In the genomic region with DNA sequence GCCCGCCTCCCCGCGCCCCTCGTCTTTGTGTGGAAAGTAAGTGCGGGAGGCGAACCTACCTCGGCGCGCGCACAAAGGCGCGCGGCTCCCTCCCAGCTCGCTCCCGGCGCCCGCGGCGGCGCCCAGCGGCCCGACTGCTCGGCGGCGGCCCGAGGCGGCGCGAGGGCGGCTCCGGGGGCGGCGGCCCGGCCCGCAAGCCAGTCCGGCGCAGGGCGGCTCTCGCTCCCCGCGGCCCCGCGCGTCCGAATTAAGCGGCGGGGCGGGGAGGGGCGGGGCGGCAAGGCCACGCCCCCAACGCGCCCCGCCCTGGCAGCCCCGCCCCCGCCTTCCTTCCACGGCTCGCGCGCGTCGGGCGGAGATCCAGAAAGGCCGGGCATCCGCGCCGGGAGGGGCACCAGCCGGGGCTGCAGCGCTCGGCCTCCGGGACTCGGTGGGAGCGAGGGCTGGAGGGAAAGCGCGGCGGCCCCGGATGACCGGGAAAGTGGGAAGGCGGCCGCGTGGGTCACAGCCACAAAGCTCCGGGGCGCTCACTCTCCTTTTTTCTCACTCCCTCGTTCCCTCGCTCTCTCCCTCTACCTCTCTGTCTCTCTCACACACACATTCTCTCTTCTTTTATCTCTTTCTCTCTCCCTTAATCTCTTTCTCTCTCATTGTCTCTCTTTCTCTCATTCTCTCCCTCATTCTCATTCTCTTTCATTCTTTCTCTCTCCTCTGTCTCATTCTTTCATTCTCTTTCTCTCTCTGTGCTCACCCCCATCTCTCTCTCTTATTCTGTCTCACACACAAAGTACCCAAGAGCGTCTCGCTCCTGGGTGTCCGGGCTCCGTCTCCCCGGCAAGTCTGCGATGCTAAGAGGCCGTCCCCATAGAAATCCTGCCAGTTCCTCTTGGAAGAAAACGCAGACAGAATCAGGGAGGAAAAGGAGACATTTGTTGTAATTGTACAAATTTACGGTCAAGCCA, we compare ENCODE assay signal across 8 cellular contexts.
DNase-seq lines count a peak whose midpoint lies in the region; ATAC-seq and TF ChIP-seq lines count a peak whose summit lies in the region.

No MANE protein-coding gene starts in this region.

- H3K4me3 Mint-ChIP-seq in progenitor cell of endocrine pancreas (ENCODE audit: low read depth), result peak overlapping the region; percentile 76

- no peaks in the 10 kb centered on the region for H3K36me3 ChIP-seq in right atrium auricular region
- no peaks in the 10 kb centered on the region for H3K36me3 ChIP-seq in uterus

- H3K4me3 ChIP-seq in Jurkat, Clone E6-1 (ENCODE audit: low read length), result peak overlapping the region; percentile 55
- peak overlapping the region; percentile 49 to 56 for H3K4me3 ChIP-seq in right atrium auricular region
- peak overlapping the region; percentile 49 to 56 for H3K4me3 ChIP-seq in uterus

- TF ChIP-seq CTCF in right atrium auricular region (IDR thresholded peaks at IDR 0.05), result no peak
- TF ChIP-seq CTCF in progenitor cell of endocrine pancreas (IDR thresholded peaks at IDR 0.05; ENCODE audit: unreplicated experiment), result no peak
- TF ChIP-seq CTCF in uterus (IDR thresholded peaks at IDR 0.05), result no peak

- H3K9me3 ChIP-seq in right atrium auricular region (no peaks in the 10 kb centered on the region), uterus (no peaks in the 10 kb centered on the region)

- intact Hi-C loops in uterus (cut with DNase I; ENCODE audit: low total_unique reads), result no loop called here

- H3K9me3 Mint-ChIP-seq in progenitor cell of endocrine pancreas (ENCODE audit: low read depth), result no peaks in the 10 kb centered on the region

- peaks cover 2% of the 10 kb centered on the region for H3K36me3 Mint-ChIP-seq in progenitor cell of endocrine pancreas (ENCODE audit: insufficient read depth)

- DNase-seq in DMS53 treated with DMSO at 0.1 percent for 48 hours (lab: John Stamatoyannopoulos, UW; ENCODE audit: unreplicated experiment), result peak; percentile 64
- no peak for DNase-seq in Jurkat, Clone E6-1 (ENCODE audit: low read depth, low spot score)
- peak; percentile 65 for DNase-seq in T follicular helper cell (ENCODE audit: low read depth)
- DNase-seq in anterior cingulate cortex (lab: John Stamatoyannopoulos, UW), result peak in 56 of 58 donors; percentile 16 to 90 (median 74)
- peak; percentile 73 for DNase-seq in right atrium auricular region (ENCODE audit: low spot score)
- peak; percentile 73 for DNase-seq in progenitor cell of endocrine pancreas (ENCODE audit: low spot score, unreplicated experiment)
- peak; percentile 81 to 83 for DNase-seq in uterus

- H3K4me1 Mint-ChIP-seq in progenitor cell of endocrine pancreas (ENCODE audit: low read depth), result peaks cover 26% of the 10 kb centered on the region

- ATAC-seq in GM21515 (IDR thresholded peaks at IDR 0.05; ENCODE audit: unreplicated experiment), result peak; percentile 49

- peak overlapping the region; percentile 78 for H3K27ac Mint-ChIP-seq in progenitor cell of endocrine pancreas

- H3K27me3 ChIP-seq in right atrium auricular region (no peaks in the 10 kb centered on the region), uterus (no peaks in the 10 kb centered on the region)

- H3K4me1 ChIP-seq in right atrium auricular region (peaks cover 0 to 28% of the 10 kb centered on the region in 2 donors), uterus (peaks cover 6 to 8% of the 10 kb centered on the region in 2 donors)

- H3K27ac ChIP-seq in right atrium auricular region (peak overlapping the region; percentile 61 to 72), uterus (peak overlapping the region; percentile 79 to 84)

- peak; percentile 72 for TF ChIP-seq POLR2A in uterus (IDR thresholded peaks at IDR 0.05)

- no peaks in the 10 kb centered on the region for H3K27me3 Mint-ChIP-seq in progenitor cell of endocrine pancreas
